ENCODE assay signal across 8 cellular contexts in genomic region chr11:93193721-93194120, GRCh38.
"Had no signal": no experiment of that assay in that cellular context is flagged by ENCODE, and none has a peak within 500 bp of the region (broad histone marks: within the 10 kb centered on the region; RNA-seq: fewer than 3 reads in every experiment).

No MANE protein-coding gene starts in this region.

- H3K36me3 ChIP-seq: adrenal gland, tibial artery had no signal

- H3K9me3 ChIP-seq: adrenal gland, tibial artery had no signal

- H3K27me3 ChIP-seq: adrenal gland, hepatocyte, tibial artery had no signal

- H3K27ac ChIP-seq: adrenal gland, hepatocyte, tibial artery had no signal

- DNase-seq: activated B cell treated with CpG ODN at 0.5 μM for 24 hours; activated CD4-positive, alpha-beta T cell treated with anti-CD3 and anti-CD28 coated beads, Interleukin-2, amount 10 ng/mL, durations not matched to agents 24 days and 14 days; activated naive CD4-positive, alpha-beta T cell treated with anti-CD3 and anti-CD28 coated beads for 36 hours; adrenal gland; dermis blood vessel endothelial cell; stimulated activated CD4-positive, alpha-beta T cell treated with anti-CD3 and anti-CD28 coated beads, Interleukin-4, amount 100 ng/mL, for 4 hours; tibial artery had no signal

- H3K4me3 ChIP-seq: adrenal gland, hepatocyte, tibial artery had no signal
